In the genomic region with DNA sequence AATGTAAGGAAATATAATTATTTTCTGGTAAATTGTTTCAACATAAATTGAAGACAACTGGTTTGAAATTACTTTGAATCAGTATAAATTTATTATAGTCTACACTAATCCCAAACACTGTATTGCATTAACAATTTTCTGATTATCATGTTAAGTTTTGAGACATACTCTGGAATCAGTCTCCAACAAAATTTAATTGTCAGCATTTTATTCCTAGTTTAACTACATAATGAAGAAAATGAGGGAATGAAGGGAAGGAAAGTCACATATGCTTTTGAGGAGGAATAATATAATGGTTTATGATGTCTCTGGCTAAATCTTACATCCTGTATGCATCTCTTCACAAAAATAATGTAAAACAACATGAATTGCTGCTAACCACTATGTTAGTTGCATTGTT, we compare ENCODE assay signal across 34 cellular contexts. TPM values are rescaled to one million over a fixed set of nuclear protein-coding genes. Genes with fewer than 3 reads are reported as not detected.
"Had no signal": no experiment of that assay in that cellular context is flagged by ENCODE, and none has a peak within 500 bp of the region (broad histone marks: within the 10 kb centered on the region; RNA-seq: fewer than 3 reads in every experiment).

No MANE protein-coding gene starts in this region.

- DNase-seq: effector CD8-positive, alpha-beta T cell; effector memory CD8-positive, alpha-beta T cell; endodermal cell; erythroblast; esophagus squamous epithelium; foreskin fibroblast; foreskin melanocyte; gastrocnemius medialis; glutamatergic neuron; head of caudate nucleus; heart right ventricle; hippocampal formation; left cardiac atrium; left lung; left ventricle myocardium superior; lower lobe of right lung; mesenchymal stem cell; mucosa of descending colon; naive B cell had no signal

- FAIRE-seq: colon, endometrium, islet of Langerhans, keratinocyte had no signal

- H3K27me3 ChIP-seq: esophagus squamous epithelium, gastrocnemius medialis, heart right ventricle, left lung had no signal

- ATAC-seq: effector memory CD8-positive, alpha-beta T cell; esophagus mucosa; gastrocnemius medialis; heart right ventricle; left cardiac atrium; left lung; left ventricle myocardium superior; lower lobe of right lung; mucosa of descending colon had no signal

- H3K4me1 ChIP-seq: esophagus squamous epithelium, gastrocnemius medialis, heart right ventricle, left lung, lower lobe of right lung had no signal

- H3K9me3 ChIP-seq: esophagus squamous epithelium, gastrocnemius medialis, heart right ventricle, left lung, lower lobe of right lung, mucosa of descending colon had no signal

- H3K36me3 ChIP-seq: esophagus squamous epithelium, gastrocnemius medialis, heart right ventricle, left lung, lower lobe of right lung had no signal

- H3K4me3 ChIP-seq: coronary artery, esophagus squamous epithelium, gastrocnemius medialis, heart right ventricle, left lung, lower lobe of right lung, mucosa of descending colon had no signal

- H3K27ac ChIP-seq: coronary artery, epithelial cell of prostate, esophagus squamous epithelium, gastrocnemius medialis, heart right ventricle, left lung, lower lobe of right lung had no signal

RNA-seq across cellular contexts. Expression of a gene that starts 14.2 kb away (rescaled TPM):
- total RNA-seq: dermis microvascular lymphatic vessel endothelial cell, endodermal cell, esophagus mucosa, esophagus squamous epithelium, gastrocnemius medialis, glomerular endothelial cell, heart right ventricle, kidney epithelial cell, left cardiac atrium, left lung, left ventricle myocardium superior, lower leg skin, lower lobe of right lung, lung microvascular endothelial cell, mesenteric fat pad, mesothelial cell of epicardium, mucosa of descending colon, myocyte had no signal
- polyA plus RNA-seq: heart right ventricle, keratinocyte had no signal

RNA-seq across cellular contexts. Expression of a gene that starts 24.2 kb away (rescaled TPM):
- total RNA-seq: dermis microvascular lymphatic vessel endothelial cell, endodermal cell, esophagus mucosa, esophagus squamous epithelium, gastrocnemius medialis, glomerular endothelial cell, heart right ventricle, kidney epithelial cell, left cardiac atrium, left lung, left ventricle myocardium superior, lower lobe of right lung, lung microvascular endothelial cell, mesenteric fat pad, mesothelial cell of epicardium, mucosa of descending colon, myocyte had no signal
- polyA plus RNA-seq: heart right ventricle, keratinocyte had no signal

RNA-seq across cellular contexts. Expression of a gene that starts 37.3 kb away (rescaled TPM):
- total RNA-seq: dermis microvascular lymphatic vessel endothelial cell, endodermal cell, esophagus mucosa, esophagus squamous epithelium, gastrocnemius medialis, glomerular endothelial cell, heart right ventricle, kidney epithelial cell, left cardiac atrium, left lung, left ventricle myocardium superior, lower leg skin, lower lobe of right lung, lung microvascular endothelial cell, mesenteric fat pad, mesothelial cell of epicardium, mucosa of descending colon, myocyte had no signal
- polyA plus RNA-seq: heart right ventricle, keratinocyte had no signal

RNA-seq across cellular contexts. Expression of a gene that starts 54.6 kb away (rescaled TPM):
- total RNA-seq: dermis microvascular lymphatic vessel endothelial cell, esophagus mucosa, esophagus squamous epithelium, gastrocnemius medialis, glomerular endothelial cell, heart right ventricle, kidney epithelial cell, left cardiac atrium, left lung, left ventricle myocardium superior, lower leg skin, lower lobe of right lung, lung microvascular endothelial cell, mesenteric fat pad, mesothelial cell of epicardium, mucosa of descending colon, myocyte had no signal
- polyA plus RNA-seq: heart right ventricle, keratinocyte had no signal
